ENCODE assay signal across 8 cellular contexts in genomic region chr12:82688035-82688501, GRCh38. TPM values are rescaled to one million over a fixed set of nuclear protein-coding genes. Genes with fewer than 3 reads are reported as not detected.
DNase-seq lines count a peak whose midpoint lies in the region; ATAC-seq, FAIRE-seq and TF ChIP-seq lines count a peak whose summit lies in the region.

No MANE protein-coding gene starts in this region.

- TF ChIP-seq CTCF in keratinocyte (optimal IDR thresholded peaks at IDR 0.05 in 1 of 3, IDR thresholded peaks at IDR 0.05 in 1 of 3, conservative IDR thresholded peaks at IDR 0.05 in 1 of 3; ENCODE audit: extremely low read depth in 1 of 3, insufficient read depth in 2 of 3, low read length in 3 of 3): peak in 1 of 3 experiments; percentile 21

- no peaks in the 10 kb centered on the region for H3K9me1 ChIP-seq in keratinocyte (ENCODE audit: control insufficient read depth, extremely low read depth, insufficient read depth, low read length)

- dilution Hi-C loops in keratinocyte (cut with MboI; ENCODE audit: extremely low pct_ligation_motif_present, low sequenced_read_pairs): no loop called here

- H3K4me1 Mint-ChIP-seq in CD8-positive, alpha-beta memory T cell: peaks cover 11 to 27% (median 23%) of the 10 kb centered on the region in 3 donors
- H3K4me1 Mint-ChIP-seq in activated naive CD8-positive, alpha-beta T cell treated with anti-CD3 and anti-CD28 coated beads, Interleukin-2, amount 10 ng/mL, durations not matched to agents 7 days and 5 days: peaks cover 17% of the 10 kb centered on the region
- H3K4me1 Mint-ChIP-seq in stimulated activated naive CD8-positive, alpha-beta T cell treated with anti-CD3 and anti-CD28 coated beads, Interleukin-15, Interleukin-2, amounts not matched to agents 100 ng/mL and 50 ng/mL, for 24 hours (ENCODE audit: low read depth): peaks cover 15% of the 10 kb centered on the region

- H3K9me3 ChIP-seq in CD8-positive, alpha-beta memory T cell (ENCODE audit: low read length): no peaks in the 10 kb centered on the region
- H3K9me3 ChIP-seq in keratinocyte (ENCODE audit: control insufficient read depth, low read depth, low read length): no peaks in the 10 kb centered on the region

- H3K4me3 ChIP-seq in CD8-positive, alpha-beta memory T cell (ENCODE audit: low read length): peak overlapping the region; percentile 91
- H3K4me3 ChIP-seq in Jurkat, Clone E6-1 (ENCODE audit: low read length): peak overlapping the region; percentile 82
- peak overlapping the region; percentile 89 to 97 (median 91) for H3K4me3 ChIP-seq in keratinocyte (ENCODE audit: control insufficient read depth in 2 of 3, extremely low read depth in 1 of 3, insufficient read depth in 2 of 3, low read depth in 1 of 3, low read length in 3 of 3)

- no peak for FAIRE-seq in keratinocyte (lab: Jason Lieb, UNC)

- no peaks in the 10 kb centered on the region for H3K36me3 ChIP-seq in CD8-positive, alpha-beta memory T cell (ENCODE audit: insufficient read depth, low read length)
- no peaks in the 10 kb centered on the region for H3K36me3 ChIP-seq in keratinocyte (ENCODE audit: control insufficient read depth in 2 of 2, extremely low read depth in 1 of 2, insufficient read depth in 2 of 2, low read length in 2 of 2)

- peak overlapping the region; percentile 95 for H3K4me2 ChIP-seq in keratinocyte (ENCODE audit: control insufficient read depth, extremely low read depth, insufficient read depth, low read depth, low read length)

- H3K9ac ChIP-seq in keratinocyte (ENCODE audit: control insufficient read depth, extremely low read depth, insufficient read depth, low read length): peak overlapping the region; percentile 94

- peaks cover under 1 to 2% of the 10 kb centered on the region in 2 donors for H3K27me3 Mint-ChIP-seq in CD8-positive, alpha-beta memory T cell
- peaks cover 6% of the 10 kb centered on the region for H3K27me3 Mint-ChIP-seq in activated naive CD8-positive, alpha-beta T cell treated with anti-CD3 and anti-CD28 coated beads, Interleukin-2, amount 10 ng/mL, durations not matched to agents 7 days and 5 days
- peaks cover 5% of the 10 kb centered on the region for H3K27me3 Mint-ChIP-seq in stimulated activated naive CD8-positive, alpha-beta T cell treated with anti-CD3 and anti-CD28 coated beads, Interleukin-15, Interleukin-2, amounts not matched to agents 100 ng/mL and 50 ng/mL, for 24 hours

- POLR2A ChIA-PET in CD8-positive, alpha-beta memory T cell (lab: Charles Lee): no interaction called here
- POLR2A ChIA-PET in activated naive CD8-positive, alpha-beta T cell treated with anti-CD3 and anti-CD28 coated beads, Interleukin-2, amount 10 ng/mL, durations not matched to agents 7 days and 5 days (lab: Charles Lee): no interaction called here

- H3K9me3 Mint-ChIP-seq in CD8-positive, alpha-beta memory T cell: no peaks in the 10 kb centered on the region
- no peaks in the 10 kb centered on the region for H3K9me3 Mint-ChIP-seq in activated naive CD8-positive, alpha-beta T cell treated with anti-CD3 and anti-CD28 coated beads, Interleukin-2, amount 10 ng/mL, durations not matched to agents 7 days and 5 days
- no peaks in the 10 kb centered on the region for H3K9me3 Mint-ChIP-seq in stimulated activated naive CD8-positive, alpha-beta T cell treated with anti-CD3 and anti-CD28 coated beads, Interleukin-15, Interleukin-2, amounts not matched to agents 100 ng/mL and 50 ng/mL, for 24 hours

- peak overlapping the region; percentile 89 to 96 (median 94) for H3K27ac Mint-ChIP-seq in CD8-positive, alpha-beta memory T cell
- H3K27ac Mint-ChIP-seq in activated naive CD8-positive, alpha-beta T cell treated with anti-CD3 and anti-CD28 coated beads, Interleukin-2, amount 10 ng/mL, durations not matched to agents 7 days and 5 days: peak overlapping the region; percentile 75
- peak overlapping the region; percentile 49 for H3K27ac Mint-ChIP-seq in stimulated activated naive CD8-positive, alpha-beta T cell treated with anti-CD3 and anti-CD28 coated beads, Interleukin-15, Interleukin-2, amounts not matched to agents 100 ng/mL and 50 ng/mL, for 24 hours

- H3K4me3 Mint-ChIP-seq in CD8-positive, alpha-beta memory T cell: peak overlapping the region; percentile 91 to 99 (median 97)
- peak overlapping the region; percentile 93 for H3K4me3 Mint-ChIP-seq in activated naive CD8-positive, alpha-beta T cell treated with anti-CD3 and anti-CD28 coated beads, Interleukin-2, amount 10 ng/mL, durations not matched to agents 7 days and 5 days
- H3K4me3 Mint-ChIP-seq in stimulated activated naive CD8-positive, alpha-beta T cell treated with anti-CD3 and anti-CD28 coated beads, Interleukin-15, Interleukin-2, amounts not matched to agents 100 ng/mL and 50 ng/mL, for 24 hours: peak overlapping the region; percentile 93

- no peaks in the 10 kb centered on the region for H3K79me2 ChIP-seq in keratinocyte (ENCODE audit: control insufficient read depth, insufficient read depth, low read length)

- H3K27ac ChIP-seq in CD8-positive, alpha-beta memory T cell (ENCODE audit: low read depth, low read length): peak overlapping the region; percentile 47
- peak overlapping the region; percentile 59 for H3K27ac ChIP-seq in keratinocyte (ENCODE audit: control insufficient read depth, insufficient read depth, low read length)

- peak overlapping the region; percentile 97 for H2AFZ ChIP-seq in keratinocyte (ENCODE audit: control insufficient read depth, low read length)

- peaks cover 0 to 11% (median 0%) of the 10 kb centered on the region in 3 donors for H3K36me3 Mint-ChIP-seq in CD8-positive, alpha-beta memory T cell
- no peaks in the 10 kb centered on the region for H3K36me3 Mint-ChIP-seq in activated naive CD8-positive, alpha-beta T cell treated with anti-CD3 and anti-CD28 coated beads, Interleukin-2, amount 10 ng/mL, durations not matched to agents 7 days and 5 days
- no peaks in the 10 kb centered on the region for H3K36me3 Mint-ChIP-seq in stimulated activated naive CD8-positive, alpha-beta T cell treated with anti-CD3 and anti-CD28 coated beads, Interleukin-15, Interleukin-2, amounts not matched to agents 100 ng/mL and 50 ng/mL, for 24 hours (ENCODE audit: low read depth)

- ATAC-seq in activated naive CD8-positive, alpha-beta T cell treated with anti-CD3 and anti-CD28 coated beads, Interleukin-2, amount 10 ng/mL, durations not matched to agents 7 days and 5 days (ENCODE audit: low read depth): no peak
- no peak for ATAC-seq in HG03378 (IDR thresholded peaks at IDR 0.05; ENCODE audit: unreplicated experiment)

- no peaks in the 10 kb centered on the region for H4K20me1 ChIP-seq in keratinocyte (ENCODE audit: control insufficient read depth, extremely low read depth, insufficient read depth, low read length)

- H3K27me3 ChIP-seq in CD8-positive, alpha-beta memory T cell (ENCODE audit: insufficient read depth, low read length, poor library complexity, severe bottlenecking): no peaks in the 10 kb centered on the region
- H3K27me3 ChIP-seq in keratinocyte (ENCODE audit: control insufficient read depth, extremely low read depth, insufficient read depth, low read length): no peaks in the 10 kb centered on the region

- CTCF ChIA-PET in CD8-positive, alpha-beta memory T cell (lab: Charles Lee): no interaction called here

- peak in 2 of 5 donors; percentile 4 to 7 for DNase-seq in CD8-positive, alpha-beta memory T cell
- DNase-seq in Jurkat, Clone E6-1 (ENCODE audit: low read depth, low spot score): peak; percentile 41
- no peak for DNase-seq in activated naive CD8-positive, alpha-beta T cell treated with anti-CD3 and anti-CD28 coated beads, Interleukin-2, amount 10 ng/mL, durations not matched to agents 7 days and 5 days
- DNase-seq in keratinocyte (ENCODE audit: low read depth, low spot score) (no peak), epidermal melanocyte (ENCODE audit: insufficient read length, low spot score) (no peak)
- no peak for DNase-seq in stimulated activated CD8-positive, alpha-beta memory T cell treated with anti-CD3 and anti-CD28 coated beads, Interleukin-4, amount 100 ng/mL, for 48 hours

- H3K4me1 ChIP-seq in CD8-positive, alpha-beta memory T cell (ENCODE audit: insufficient read depth, low read length): peaks cover 8% of the 10 kb centered on the region
- peaks cover 10% of the 10 kb centered on the region for H3K4me1 ChIP-seq in keratinocyte (ENCODE audit: control insufficient read depth, extremely low read depth, insufficient read depth, low read length)

RNA-seq across cellular contexts. Expression of gene TMTC2, which starts 1.4 kb away (rescaled TPM):
- total RNA-seq in CD8-positive, alpha-beta memory T cell: 1 to 10 TPM; 2.2 to 2.5 TPM
- 0.13 TPM for polyA plus RNA-seq in CD8-positive, alpha-beta memory T cell
- 3.4 TPM for polyA plus RNA-seq in Jurkat, Clone E6-1 (2012; ENCODE audit: insufficient read depth, insufficient read length)
- total RNA-seq in activated naive CD8-positive, alpha-beta T cell treated with anti-CD3 and anti-CD28 coated beads, Interleukin-2, amount 10 ng/mL, durations not matched to agents 7 days and 5 days: 1 to 10 TPM; 3.3 to 4.1 TPM
- polyA plus RNA-seq in keratinocyte: 3.4 to 3.8 TPM (median 3.7 TPM) in 3 replicates
- 4.1 TPM for polyA plus RNA-seq in keratinocyte (2011; ENCODE audit: low read depth)
- polyA plus RNA-seq in keratinocyte (2011; cell fraction: cytosol; rRNA removed): 1.2 and 2.3 TPM in 2 replicates
- 7.0 and 8.6 TPM in 2 replicates for polyA plus RNA-seq in keratinocyte (2011; cell fraction: nucleus; rRNA removed)
- 3.7 and 5.2 TPM in 2 replicates for polyA plus RNA-seq in keratinocyte (2012; ENCODE audit: low replicate concordance)
- 5.9 to 7.5 TPM (median 6.2 TPM) in 3 replicates for polyA minus RNA-seq in keratinocyte
- 3.3 TPM for polyA minus RNA-seq in keratinocyte (2011; cell fraction: cytosol; rRNA and poly(A)+ RNA removed)
- 10.9 and 17.8 TPM in 2 replicates for polyA minus RNA-seq in keratinocyte (2011; cell fraction: nucleus; rRNA and poly(A)+ RNA removed)
